18 cellular contexts compared by ENCODE assay signal in the genomic region with DNA sequence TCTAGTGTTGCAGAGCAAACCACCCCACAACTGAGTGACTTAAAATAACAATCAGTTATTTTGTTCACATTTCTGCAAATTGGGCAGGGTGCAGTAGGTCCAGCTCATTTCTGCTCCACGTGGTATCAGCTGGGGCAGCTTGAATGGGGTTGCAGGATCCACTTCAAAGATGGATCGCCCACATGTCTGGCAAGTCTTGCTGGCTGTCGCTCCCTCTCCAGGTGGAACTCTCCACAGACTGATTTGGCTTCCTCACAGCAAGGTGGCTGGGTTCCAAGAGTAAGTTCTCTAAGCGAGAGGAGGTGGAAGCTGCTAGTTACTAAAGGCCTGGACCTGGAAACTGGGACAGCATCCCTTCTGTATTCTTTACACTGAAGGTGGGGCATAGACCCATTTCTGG.
"Had no signal": no experiment of that assay in that cellular context is flagged by ENCODE, and none has a peak within 500 bp of the region (broad histone marks: within the 10 kb centered on the region; RNA-seq: fewer than 3 reads in every experiment).

No MANE protein-coding gene starts in this region.

- H3K27me3 Mint-ChIP-seq: activated CD4-positive, alpha-beta memory T cell treated with anti-CD3 and anti-CD28 coated beads, Interleukin-2, amount 10 ng/mL, durations not matched to agents 7 days and 5 days; effector memory CD8-positive, alpha-beta T cell; naive thymus-derived CD8-positive, alpha-beta T cell; progenitor cell of endocrine pancreas; stimulated activated memory B cell treated with anti-CD40 and anti-IgM and Interleukin-4, amounts not matched to agents 10 μg/mL and 1 μg/mL and 100 μg/mL, for 72 hours had no signal

- H3K4me2 ChIP-seq: hepatocyte, smooth muscle cell had no signal

- H3K79me2 ChIP-seq: hepatocyte had no signal

- H2AFZ ChIP-seq: hepatocyte had no signal

- H3K36me3 ChIP-seq: ascending aorta, cardiac muscle cell, lower lobe of right lung, upper lobe of left lung had no signal

- H3K4me1 Mint-ChIP-seq: activated CD4-positive, alpha-beta memory T cell treated with anti-CD3 and anti-CD28 coated beads, Interleukin-2, amount 10 ng/mL, durations not matched to agents 7 days and 5 days; stimulated activated memory B cell treated with anti-CD40 and anti-IgM and Interleukin-4, amounts not matched to agents 10 μg/mL and 1 μg/mL and 100 μg/mL, for 72 hours had no signal

- H3K4me1 ChIP-seq: ascending aorta, lower lobe of right lung, upper lobe of left lung had no signal

- H3K4me3 Mint-ChIP-seq: activated CD4-positive, alpha-beta memory T cell treated with anti-CD3 and anti-CD28 coated beads, Interleukin-2, amount 10 ng/mL, durations not matched to agents 7 days and 5 days; effector memory CD8-positive, alpha-beta T cell; naive thymus-derived CD8-positive, alpha-beta T cell; stimulated activated memory B cell treated with anti-CD40 and anti-IgM and Interleukin-4, amounts not matched to agents 10 μg/mL and 1 μg/mL and 100 μg/mL, for 72 hours had no signal

- H3K4me3 ChIP-seq: ascending aorta, cardiac muscle cell, hepatocyte, lower lobe of right lung, smooth muscle cell, upper lobe of left lung had no signal

- H3K27me3 ChIP-seq: ascending aorta, cardiac muscle cell, hepatocyte, upper lobe of left lung had no signal

- ATAC-seq: effector memory CD8-positive, alpha-beta T cell; naive thymus-derived CD8-positive, alpha-beta T cell; right cardiac atrium; stimulated activated memory B cell treated with anti-CD40 and anti-IgM and Interleukin-4, amounts not matched to agents 10 μg/mL and 1 μg/mL and 100 μg/mL, for 72 hours had no signal

- DNase-seq: activated CD4-positive, alpha-beta memory T cell treated with anti-CD3 and anti-CD28 coated beads, Interleukin-2, amount 10 ng/mL, durations not matched to agents 7 days and 5 days; activated gamma-delta T cell treated with Interleukin-2 at 50 U/mL for 16 hours; activated T-cell treated with anti-CD3 and anti-CD28 coated beads, Interleukin-2, amount 50 U/mL, for 48 hours; cortex of kidney; effector memory CD8-positive, alpha-beta T cell; kidney glomerular epithelial cell; lower lobe of right lung; right cardiac atrium; T1000; upper lobe of left lung had no signal

- H3K9me3 ChIP-seq: lower lobe of right lung had no signal

- H3K27ac Mint-ChIP-seq: activated CD4-positive, alpha-beta memory T cell treated with anti-CD3 and anti-CD28 coated beads, Interleukin-2, amount 10 ng/mL, durations not matched to agents 7 days and 5 days; effector memory CD8-positive, alpha-beta T cell; naive thymus-derived CD8-positive, alpha-beta T cell; progenitor cell of endocrine pancreas; stimulated activated memory B cell treated with anti-CD40 and anti-IgM and Interleukin-4, amounts not matched to agents 10 μg/mL and 1 μg/mL and 100 μg/mL, for 72 hours had no signal

- H3K27ac ChIP-seq: ascending aorta, cardiac muscle cell, hepatocyte, lower lobe of right lung, upper lobe of left lung, VCaP had no signal
